ENCODE assay signal across 1 cellular context in the genomic region with DNA sequence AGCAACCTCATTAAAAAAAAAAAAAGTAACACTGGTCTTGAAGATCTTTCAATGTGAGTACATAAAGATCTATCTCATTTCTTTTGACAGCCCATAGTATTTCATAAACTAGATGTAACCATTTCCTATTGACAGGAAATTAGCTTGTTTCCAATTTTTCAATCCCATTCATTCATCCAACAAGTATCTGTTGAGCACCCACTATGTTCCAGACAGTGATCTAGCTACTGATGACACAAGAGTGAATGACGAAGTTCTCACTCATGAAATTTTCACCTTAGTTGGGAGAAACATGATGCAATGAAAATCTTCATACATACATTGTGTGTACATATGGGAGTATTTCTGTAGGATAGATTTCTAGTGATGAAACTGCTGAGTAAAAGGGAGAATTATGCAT.
TF ChIP-seq lines count a peak whose summit lies in the region.

No MANE protein-coding gene starts in this region.

TF ChIP-seq in GM23338, 12 proteins besides CTCF, POLR2A, EP300 and RAD21:
- TF ChIP-seq ZNF462 (CRISPR knock-in tag; IDR thresholded peaks at IDR 0.05) (no peak), EZH2 (IDR thresholded peaks at IDR 0.05; ENCODE audit: low read depth, unreplicated experiment) (no peak), STAT1 (IDR thresholded peaks at IDR 0.05; ENCODE audit: unreplicated experiment) (no peak), POLR2AphosphoS5 (IDR thresholded peaks at IDR 0.05; ENCODE audit: low read depth) (no peak), NANOG (IDR thresholded peaks at IDR 0.05; ENCODE audit: borderline replicate concordance) (no peak), ZNF331 (CRISPR knock-in tag; IDR thresholded peaks at IDR 0.05; ENCODE audit: low read depth) (no peak), ZNF114 (CRISPR knock-in tag; IDR thresholded peaks at IDR 0.05) (no peak), CREB1 (CRISPR knock-in tag; IDR thresholded peaks at IDR 0.05; ENCODE audit: low read depth) (no peak), EZH2phosphoT487 (IDR thresholded peaks at IDR 0.05; ENCODE audit: unreplicated experiment) (no peak), JUNB (IDR thresholded peaks at IDR 0.05; ENCODE audit: unreplicated experiment) (no peak)
- TF ChIP-seq, protein P1, sequence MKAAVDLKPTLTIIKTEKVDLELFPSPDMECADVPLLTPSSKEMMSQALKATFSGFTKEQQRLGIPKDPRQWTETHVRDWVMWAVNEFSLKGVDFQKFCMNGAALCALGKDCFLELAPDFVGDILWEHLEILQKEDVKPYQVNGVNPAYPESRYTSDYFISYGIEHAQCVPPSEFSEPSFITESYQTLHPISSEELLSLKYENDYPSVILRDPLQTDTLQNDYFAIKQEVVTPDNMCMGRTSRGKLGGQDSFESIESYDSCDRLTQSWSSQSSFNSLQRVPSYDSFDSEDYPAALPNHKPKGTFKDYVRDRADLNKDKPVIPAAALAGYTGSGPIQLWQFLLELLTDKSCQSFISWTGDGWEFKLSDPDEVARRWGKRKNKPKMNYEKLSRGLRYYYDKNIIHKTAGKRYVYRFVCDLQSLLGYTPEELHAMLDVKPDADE (IDR thresholded peaks at IDR 0.05) = no peak
- TF ChIP-seq, protein P2, sequence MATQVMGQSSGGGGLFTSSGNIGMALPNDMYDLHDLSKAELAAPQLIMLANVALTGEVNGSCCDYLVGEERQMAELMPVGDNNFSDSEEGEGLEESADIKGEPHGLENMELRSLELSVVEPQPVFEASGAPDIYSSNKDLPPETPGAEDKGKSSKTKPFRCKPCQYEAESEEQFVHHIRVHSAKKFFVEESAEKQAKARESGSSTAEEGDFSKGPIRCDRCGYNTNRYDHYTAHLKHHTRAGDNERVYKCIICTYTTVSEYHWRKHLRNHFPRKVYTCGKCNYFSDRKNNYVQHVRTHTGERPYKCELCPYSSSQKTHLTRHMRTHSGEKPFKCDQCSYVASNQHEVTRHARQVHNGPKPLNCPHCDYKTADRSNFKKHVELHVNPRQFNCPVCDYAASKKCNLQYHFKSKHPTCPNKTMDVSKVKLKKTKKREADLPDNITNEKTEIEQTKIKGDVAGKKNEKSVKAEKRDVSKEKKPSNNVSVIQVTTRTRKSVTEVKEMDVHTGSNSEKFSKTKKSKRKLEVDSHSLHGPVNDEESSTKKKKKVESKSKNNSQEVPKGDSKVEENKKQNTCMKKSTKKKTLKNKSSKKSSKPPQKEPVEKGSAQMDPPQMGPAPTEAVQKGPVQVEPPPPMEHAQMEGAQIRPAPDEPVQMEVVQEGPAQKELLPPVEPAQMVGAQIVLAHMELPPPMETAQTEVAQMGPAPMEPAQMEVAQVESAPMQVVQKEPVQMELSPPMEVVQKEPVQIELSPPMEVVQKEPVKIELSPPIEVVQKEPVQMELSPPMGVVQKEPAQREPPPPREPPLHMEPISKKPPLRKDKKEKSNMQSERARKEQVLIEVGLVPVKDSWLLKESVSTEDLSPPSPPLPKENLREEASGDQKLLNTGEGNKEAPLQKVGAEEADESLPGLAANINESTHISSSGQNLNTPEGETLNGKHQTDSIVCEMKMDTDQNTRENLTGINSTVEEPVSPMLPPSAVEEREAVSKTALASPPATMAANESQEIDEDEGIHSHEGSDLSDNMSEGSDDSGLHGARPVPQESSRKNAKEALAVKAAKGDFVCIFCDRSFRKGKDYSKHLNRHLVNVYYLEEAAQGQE (IDR thresholded peaks at IDR 0.05; ENCODE audit: unreplicated experiment) = no peak
